ENCODE assay signal across 9 cellular contexts in genomic region chrX:68238568-68238967, GRCh38.
DNase-seq lines count a peak whose midpoint lies in the region; TF ChIP-seq lines count a peak whose summit lies in the region.
"Had no signal": no experiment of that assay in that cellular context is flagged by ENCODE, and none has a peak within 500 bp of the region (broad histone marks: within the 10 kb centered on the region; RNA-seq: fewer than 3 reads in every experiment).

No MANE protein-coding gene starts in this region.

- peaks cover 4% of the 10 kb centered on the region for H3K9me3 Mint-ChIP-seq in osteocyte (ENCODE audit: unreplicated experiment)
- H3K9me3 Mint-ChIP-seq: CD4-positive, alpha-beta T cell had no signal

- H3K4me1 Mint-ChIP-seq in osteocyte (ENCODE audit: unreplicated experiment), result peaks cover 10% of the 10 kb centered on the region

- no peak overlapping the region for H3K4me3 ChIP-seq in cardiac fibroblast (replicated peaks in 1 of 2; ENCODE audit: low read depth in 2 of 2, low read length in 2 of 2)

- no peaks in the 10 kb centered on the region for H3K27me3 Mint-ChIP-seq in osteocyte (ENCODE audit: unreplicated experiment)
- H3K27me3 Mint-ChIP-seq: CD4-positive, alpha-beta T cell had no signal

- TF ChIP-seq CTCF in cardiac fibroblast (IDR thresholded peaks at IDR 0.05; ENCODE audit: low read depth, low read length) (peak; percentile 47), osteocyte (IDR thresholded peaks at IDR 0.05) (peak; percentile 33)

- peak; percentile 1 to 3 for DNase-seq in activated CD4-positive, alpha-beta T cell treated with anti-CD3 and anti-CD28 coated beads, Interleukin-2, amount 50 U/mL, for 48 hours
- DNase-seq in activated CD4-positive, alpha-beta T cell treated with anti-CD3 and anti-CD28 coated beads for 4 hours, result no peak
- peak; percentile 8 to 26 for DNase-seq in Kasumi-1 (lab: John Stamatoyannopoulos, UW)
- no peak for DNase-seq in cardiac fibroblast (ENCODE audit: low read depth in 2 of 2)
- DNase-seq in osteocyte (ENCODE audit: extremely low spot score, unreplicated experiment), result no peak
- no peak for DNase-seq in A172 (ENCODE audit: low spot score)
- no peak for DNase-seq in EL
- no peak for DNase-seq in NCI-H1092 treated with DMSO at 0.1 percent for 48 hours (lab: John Stamatoyannopoulos, UW)
- DNase-seq: CD4-positive, alpha-beta T cell had no signal

- H3K27ac Mint-ChIP-seq in osteocyte (ENCODE audit: unreplicated experiment), result no peak overlapping the region
- H3K27ac Mint-ChIP-seq: CD4-positive, alpha-beta T cell had no signal

- no peak overlapping the region for H3K4me3 Mint-ChIP-seq in osteocyte (ENCODE audit: unreplicated experiment)
- H3K4me3 Mint-ChIP-seq: CD4-positive, alpha-beta T cell had no signal

- H3K36me3 Mint-ChIP-seq in osteocyte (ENCODE audit: unreplicated experiment), result no peaks in the 10 kb centered on the region

Comparison
In these comparisons a context has a peak if more than half of its experiments do, and no peak if none do; other contexts are left out.
1. DNase-seq: peak in activated CD4-positive, alpha-beta T cell treated with anti-CD3 and anti-CD28 coated beads, Interleukin-2, amount 50 U/mL, for 48 hours (2 of 2) and Kasumi-1 (2 of 2); none in activated CD4-positive, alpha-beta T cell treated with anti-CD3 and anti-CD28 coated beads for 4 hours (0 of 2), cardiac fibroblast (0 of 2), osteocyte (single experiment), A172 (single experiment), EL (single experiment) and NCI-H1092 treated with DMSO at 0.1 percent for 48 hours (single experiment).